ENCODE assay signal across 21 cellular contexts in genomic region chr7:138907849-138908248, GRCh38.
DNase-seq lines count a peak whose midpoint lies in the region; ATAC-seq, FAIRE-seq and TF ChIP-seq lines count a peak whose summit lies in the region.
"Had no signal": no experiment of that assay in that cellular context is flagged by ENCODE, and none has a peak within 500 bp of the region (broad histone marks: within the 10 kb centered on the region; RNA-seq: fewer than 3 reads in every experiment).

No MANE protein-coding gene starts in this region.

- DNase-seq in Ammon's horn (ENCODE audit: low spot score): peak; percentile 44
- peak; percentile 59 for DNase-seq in D341Med (ENCODE audit: low spot score)
- no peak for DNase-seq in H1 (ENCODE audit: low read depth in 1 of 2, low spot score in 2 of 2)
- DNase-seq in mesendoderm: peak; percentile 30
- DNase-seq in WERI-Rb-1: no peak
- DNase-seq in mucosa of gallbladder (ENCODE audit: low spot score): no peak
- DNase-seq: ACHN, AML-193, DMS 273 treated with DMSO at 0.1 percent for 48 hours, Kasumi-1, MG63, NCI-H1048, NCI-H146, NCI-H2081, NCI-H510A, NCI-H748 treated with DMSO at 0.1 percent for 48 hours, PC-3, RPMI8226, SIG-M5 had no signal

- WGBS in H1 (ENCODE audit: extremely low coverage in 1 of 2, insufficient coverage in 1 of 2, insufficient read length in 1 of 2, insufficient replicate concordance in 2 of 2, low coverage in 1 of 2, low lambda C conversion rate in 2 of 2, missing lambda C conversion rate in 1 of 2), 2 experiments: 67% methylated on average over 8 of the region's 8 CpGs; no CpG with 5 or more reads in 1 of the 2 experiments
- no CpG with 5 or more reads among the region's 8 CpGs for WGBS in mesendoderm (ENCODE audit: extremely low coverage, insufficient coverage, low lambda C conversion rate)

- H2BK15ac ChIP-seq in H1 (ENCODE audit: low read length) (no peak overlapping the region), mesendoderm (replicated peaks; ENCODE audit: low read depth) (no peak overlapping the region)

- no peak overlapping the region for H2BK20ac ChIP-seq in H1 (ENCODE audit: low read length)

- H3K9ac ChIP-seq in H1 (replicated peaks in 1 of 4; ENCODE audit: extremely low read depth in 1 of 4, low read depth in 3 of 4, low read length in 3 of 4) (no peak overlapping the region; a peak in 1 of 7 replicates), mesendoderm (ENCODE audit: low read length) (no peak overlapping the region)

- H3K27me3 ChIP-seq in H1 (replicated peaks in 1 of 4; ENCODE audit: control insufficient read depth in 3 of 4, extremely low read depth in 1 of 4, insufficient read depth in 3 of 4, low read length in 3 of 4) (no peaks in the 10 kb centered on the region), mesendoderm (ENCODE audit: insufficient read depth, low read length, poor library complexity) (no peaks in the 10 kb centered on the region), WERI-Rb-1 (ENCODE audit: insufficient read depth, low read depth, severe bottlenecking) (no peaks in the 10 kb centered on the region)
- H3K27me3 ChIP-seq: MG63 had no signal

- TF ChIP-seq POLR2A in H1 (IDR thresholded peaks at IDR 0.05; ENCODE audit: control extremely low read depth in 1 of 2, low read depth in 2 of 2, low read length in 2 of 2): no peak
- no peak for TF ChIP-seq POLR2A in GM18505 (IDR thresholded peaks at IDR 0.05; ENCODE audit: borderline replicate concordance, extremely low read depth, insufficient read depth, insufficient read length)

- H3K79me1 ChIP-seq in H1 (ENCODE audit: low read depth, low read length) (no peaks in the 10 kb centered on the region), mesendoderm (ENCODE audit: low read length) (no peaks in the 10 kb centered on the region)

- TF ChIP-seq CTCF in H1 (IDR thresholded peaks at IDR 0.05; ENCODE audit: control extremely low read depth in 1 of 3, insufficient read depth in 1 of 3, low read depth in 1 of 3, low read length in 3 of 3) (peak in 2 of 3 experiments; percentile 15 to 17; a peak in 2 of 4 replicates), WERI-Rb-1 (IDR thresholded peaks at IDR 0.05; ENCODE audit: low read depth, low read length) (no peak; the same call in 1 of the 2 replicates)

- H3K27ac ChIP-seq in H1 (ENCODE audit: low read depth, low read length) (no peak overlapping the region), mesendoderm (ENCODE audit: low read depth, low read length) (no peak overlapping the region), WERI-Rb-1 (no peak overlapping the region)

- H3K9me3 ChIP-seq in H1 (ENCODE audit: insufficient read depth in 2 of 2, low read depth in 1 of 2, low read length in 1 of 2) (peaks cover 5 to 7% of the 10 kb centered on the region in 2 experiments), WERI-Rb-1 (ENCODE audit: severe bottlenecking) (no peaks in the 10 kb centered on the region)
- H3K9me3 ChIP-seq: MG63 had no signal

- H3K36me3 ChIP-seq in H1 (ENCODE audit: control insufficient read depth in 2 of 4, insufficient read depth in 4 of 4, low read length in 3 of 4) (peaks cover 0 to 31% (median 10%) of the 10 kb centered on the region in 4 experiments; a peak in 4 of 8 replicates), mesendoderm (ENCODE audit: control insufficient read depth, insufficient read depth, low read length) (no peaks in the 10 kb centered on the region), WERI-Rb-1 (peaks cover 9% of the 10 kb centered on the region)
- H3K36me3 ChIP-seq: MG63 had no signal

- no peak overlapping the region for H2AK5ac ChIP-seq in H1 (ENCODE audit: low read depth, low read length)
- no peak overlapping the region for H2AK5ac ChIP-seq in mesendoderm (ENCODE audit: low read length)

- H3K4ac ChIP-seq in H1 (replicated peaks; ENCODE audit: insufficient read length, low read depth, low read length) (no peak overlapping the region), mesendoderm (ENCODE audit: low read depth, low read length) (no peak overlapping the region)

- no peak overlapping the region for H3K4me3 ChIP-seq in H1 (ENCODE audit: extremely low read depth in 1 of 4, insufficient read depth in 2 of 4, low read depth in 3 of 4, low read length in 4 of 4)
- no peak overlapping the region for H3K4me3 ChIP-seq in mesendoderm (ENCODE audit: low read length)
- H3K4me3 ChIP-seq in WERI-Rb-1 (ENCODE audit: low read depth, low read length): no peak overlapping the region
- H3K4me3 ChIP-seq: MG63 had no signal

- no peak for TF ChIP-seq EP300 in H1 (IDR thresholded peaks at IDR 0.05; ENCODE audit: borderline replicate concordance in 1 of 2, low read depth in 2 of 2, low read length in 2 of 2)

- no peaks in the 10 kb centered on the region for H3K79me2 ChIP-seq in H1 (ENCODE audit: control insufficient read depth in 1 of 2, insufficient read depth in 2 of 2, low read length in 2 of 2)
- no peaks in the 10 kb centered on the region for H3K79me2 ChIP-seq in mesendoderm (ENCODE audit: control insufficient read depth, insufficient read depth, low read length)

- peak; percentile 36 to 51; a peak in 3 of 4 replicates for TF ChIP-seq RAD21 in H1 (IDR thresholded peaks at IDR 0.05 in 1 of 2, conservative IDR thresholded peaks at IDR 0.05 in 1 of 2; ENCODE audit: low read depth in 2 of 2, low read length in 2 of 2)

- FAIRE-seq in H1 (lab: Jason Lieb, UNC): no peak
- FAIRE-seq: G401.6 had no signal

- no peak overlapping the region; the same call in 1 of the 2 replicates for H4K8ac ChIP-seq in H1 (ENCODE audit: extremely low read depth, insufficient read depth, low read length)
- no peak overlapping the region for H4K8ac ChIP-seq in mesendoderm (ENCODE audit: low read depth, low read length)

- H3K4me2 ChIP-seq in H1 (ENCODE audit: insufficient read depth in 1 of 2, low read depth in 2 of 2, low read length in 2 of 2) (no peak overlapping the region), mesendoderm (ENCODE audit: low read length) (no peak overlapping the region)

- H3K4me1 ChIP-seq in H1 (replicated peaks in 1 of 4; ENCODE audit: control insufficient read depth in 3 of 4, insufficient read depth in 4 of 4, low read length in 3 of 4): no peaks in the 10 kb centered on the region
- H3K4me1 ChIP-seq in mesendoderm (ENCODE audit: control insufficient read depth, low read depth, low read length): no peaks in the 10 kb centered on the region

- H2BK12ac ChIP-seq in H1 (ENCODE audit: low read depth, low read length): no peak overlapping the region

- H2BK120ac ChIP-seq in H1 (replicated peaks; ENCODE audit: low read depth, low read length) (no peak overlapping the region), mesendoderm (ENCODE audit: low read depth, low read length) (no peak overlapping the region)

- no peak overlapping the region for H2AFZ ChIP-seq in H1 (ENCODE audit: low read length)

- no peak overlapping the region for H4K91ac ChIP-seq in H1 (replicated peaks; ENCODE audit: insufficient read length, low read length)

- H2BK5ac ChIP-seq in H1 (ENCODE audit: low read depth, low read length): no peak overlapping the region
- no peak overlapping the region for H2BK5ac ChIP-seq in mesendoderm (ENCODE audit: low read length)

- H3K18ac ChIP-seq in H1 (ENCODE audit: extremely low read depth, low read length) (no peak overlapping the region), mesendoderm (ENCODE audit: low read length) (no peak overlapping the region)

- H3K23ac ChIP-seq in H1 (ENCODE audit: insufficient read length) (no peak overlapping the region), mesendoderm (ENCODE audit: low read length) (no peak overlapping the region)

- H3K56ac ChIP-seq in H1 (replicated peaks; ENCODE audit: insufficient read length, low read depth, low read length): no peak overlapping the region
- H3K56ac ChIP-seq in mesendoderm (ENCODE audit: low read length): no peak overlapping the region

- no peaks in the 10 kb centered on the region for H3K23me2 ChIP-seq in H1 (ENCODE audit: low read depth, low read length)

- H4K5ac ChIP-seq in H1 (ENCODE audit: insufficient read length, low read depth, low read length) (no peak overlapping the region), mesendoderm (ENCODE audit: low read length) (no peak overlapping the region)

- CTCF ChIA-PET in H1 (lab: Charles Lee; ENCODE audit: partially characterized antibody): interaction anchor here (0.6 to 2.3 kb wide), 8 partner anchors 9 to 168 kb away, joined by 3 to 14 read pairs (median 4); partner anchors contain the start of gene KIAA1549

- no peak for ATAC-seq in GM18505 (IDR thresholded peaks at IDR 0.05; ENCODE audit: unreplicated experiment)
- ATAC-seq: PC-3 had no signal

- H3K14ac ChIP-seq in H1 (ENCODE audit: insufficient read length): no peak overlapping the region

- peaks cover 0 to 2% of the 10 kb centered on the region in 2 experiments for H4K20me1 ChIP-seq in H1 (replicated peaks in 1 of 2; ENCODE audit: control insufficient read depth in 1 of 2, insufficient read depth in 2 of 2, low read length in 2 of 2)

- POLR2A ChIA-PET in H1 (lab: Charles Lee; ENCODE audit: partially characterized antibody): interaction anchor here (1.3 kb wide), 1 partner anchor 12 kb away, joined by 3 read pairs; no protein-coding TSS in a partner anchor

TF ChIP-seq in H1, 55 proteins besides CTCF, POLR2A, EP300 and RAD21:
- no peak for TF ChIP-seq FOSL1 (IDR thresholded peaks at IDR 0.05; ENCODE audit: insufficient read depth, low read depth, low read length)
- TF ChIP-seq CHD1 (IDR thresholded peaks at IDR 0.05; ENCODE audit: low read depth, low read length): no peak
- no peak for TF ChIP-seq MAFK (IDR thresholded peaks at IDR 0.05; ENCODE audit: low read depth, low read length)
- TF ChIP-seq BCL11A (IDR thresholded peaks at IDR 0.05; ENCODE audit: low read depth in 2 of 2, low read length in 2 of 2): no peak
- TF ChIP-seq CTBP2 (IDR thresholded peaks at IDR 0.05; ENCODE audit: borderline replicate concordance, insufficient read depth, insufficient read length, low read length): no peak
- no peak for TF ChIP-seq EZH2 (IDR thresholded peaks at IDR 0.05; ENCODE audit: low read depth, low read length, severe bottlenecking)
- TF ChIP-seq CBX8 (IDR thresholded peaks at IDR 0.05; ENCODE audit: borderline replicate concordance, low read depth, low read length): no peak
- no peak for TF ChIP-seq CREB1 (IDR thresholded peaks at IDR 0.05)
- TF ChIP-seq CHD2 (IDR thresholded peaks at IDR 0.05; ENCODE audit: low read length): no peak
- TF ChIP-seq SIRT6 (IDR thresholded peaks at IDR 0.05; ENCODE audit: low read length): no peak
- no peak for TF ChIP-seq JUN (IDR thresholded peaks at IDR 0.05; ENCODE audit: low read depth, low read length)
- TF ChIP-seq SP4 (IDR thresholded peaks at IDR 0.05; ENCODE audit: low read length): no peak
- no peak for TF ChIP-seq JUND (IDR thresholded peaks at IDR 0.05; ENCODE audit: low read length)
TF ChIP-seq in H1: peak in this region for 0.

Comparison
In these comparisons a context has a peak if more than half of its experiments do, and no peak if none do; other contexts are left out.
1. DNase-seq: peak in Ammon's horn (single experiment), D341Med (single experiment) and mesendoderm (single experiment); none in H1 (0 of 2), WERI-Rb-1 (single experiment) and mucosa of gallbladder (single experiment).